In the genomic region with DNA sequence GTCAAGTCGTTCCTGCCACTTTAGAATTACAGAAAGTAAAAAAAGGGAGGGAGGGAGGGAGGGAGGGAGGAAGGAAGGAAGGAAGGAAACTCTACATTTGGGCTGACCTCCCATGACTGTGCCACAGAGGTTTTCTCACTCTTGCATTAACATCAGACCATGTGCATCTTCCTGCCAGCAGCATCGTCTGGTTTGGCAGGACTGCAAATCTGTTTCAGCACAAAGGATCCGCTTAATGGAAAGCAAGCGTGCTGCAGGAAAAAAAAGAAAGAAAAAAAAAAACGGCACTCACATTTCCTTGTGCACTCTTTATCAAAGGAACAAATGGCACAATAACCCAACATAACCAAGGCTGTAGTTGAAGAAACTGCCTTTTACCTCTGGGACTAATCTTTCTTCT, we compare ENCODE assay signal across 23 cellular contexts.
DNase-seq lines count a peak whose midpoint lies in the region; ATAC-seq and TF ChIP-seq lines count a peak whose summit lies in the region.
"Had no signal": no experiment of that assay in that cellular context is flagged by ENCODE, and none has a peak within 500 bp of the region (broad histone marks: within the 10 kb centered on the region; RNA-seq: fewer than 3 reads in every experiment).

No MANE protein-coding gene starts in this region.

- H3K9me3 ChIP-seq in tibial artery = no peaks in the 10 kb centered on the region
- H3K9me3 ChIP-seq: right lobe of liver had no signal

- DNase-seq in GM03348 (ENCODE audit: low spot score) = peak; percentile 44
- peak; percentile 39 for DNase-seq in NCI-H1694 (lab: John Stamatoyannopoulos, UW)
- peak; percentile 18 for DNase-seq in dermis blood vessel endothelial cell
- peak; percentile 28 to 84 for DNase-seq in lung microvascular endothelial cell (ENCODE audit: low read depth in 2 of 2)
- no peak for DNase-seq in tibial artery
- no peak for DNase-seq in UCSD-AML1 (lab: John Stamatoyannopoulos, UW; ENCODE audit: unreplicated experiment)
- DNase-seq: activated CD4-positive, alpha-beta T cell treated with anti-CD3 and anti-CD28 coated beads for 1 hour; activated effector memory CD4-positive, alpha-beta T cell treated with Interleukin-2 at 50 U/mL for 16 hours; CD8-positive, alpha-beta memory T cell; DMS53; dorsolateral prefrontal cortex; NCI-H1105; NCI-H2081; NCI-H446 treated with DMSO at 0.1 percent for 48 hours; NCI-H82; right lobe of liver; stimulated activated CD4-positive, alpha-beta T cell treated with anti-CD3 and anti-CD28 coated beads, Interleukin-12 subunit alpha, Interleukin-12 subunit beta, amount 100 ng/mL, for 4 hours; stimulated activated CD4-positive, alpha-beta T cell treated with anti-CD3 and anti-CD28 coated beads, Interleukin-4, amount 100 ng/mL, for 1 hour; substantia nigra; T-helper 2 cell had no signal

- TF ChIP-seq CTCF in tibial artery (IDR thresholded peaks at IDR 0.05) = no peak

- H3K4me1 ChIP-seq in tibial artery = peaks cover 0 to 6% (median 0%) of the 10 kb centered on the region in 4 donors
- H3K4me1 ChIP-seq: right lobe of liver had no signal

- intact Hi-C loops in tibial artery (cut with DNase I; ENCODE audit: low total_unique reads) = no loop called here

- ATAC-seq in HG03571 (IDR thresholded peaks at IDR 0.05; ENCODE audit: unreplicated experiment) = no peak
- ATAC-seq: right lobe of liver had no signal

- peaks cover 0 to 15% of the 10 kb centered on the region in 2 donors for H3K27me3 ChIP-seq in tibial artery
- H3K27me3 ChIP-seq: hepatocyte, right lobe of liver had no signal

- H3K36me3 ChIP-seq in tibial artery = no peaks in the 10 kb centered on the region
- H3K36me3 ChIP-seq: right lobe of liver had no signal

- H3K4me3 ChIP-seq in tibial artery = no peak overlapping the region
- H3K4me3 ChIP-seq: dorsolateral prefrontal cortex, hepatocyte, right lobe of liver, SK-N-MC had no signal

- H3K27ac ChIP-seq in tibial artery = no peak overlapping the region
- H3K27ac ChIP-seq: dorsolateral prefrontal cortex, hepatocyte, right lobe of liver, SK-N-MC had no signal

Comparison
In these comparisons a context has a peak if more than half of its experiments do, and no peak if none do; other contexts are left out.
1. DNase-seq: peak in GM03348 (single experiment), NCI-H1694 (single experiment), dermis blood vessel endothelial cell (single experiment) and lung microvascular endothelial cell (2 of 2); none in tibial artery (0 of 2) and UCSD-AML1 (single experiment).